In genomic region chr2:61221819-61222218, GRCh38 we compare ENCODE assay signal across 21 cellular contexts. TPM values are rescaled to one million over a fixed set of nuclear protein-coding genes. Genes with fewer than 3 reads are reported as not detected.
"Had no signal": no experiment of that assay in that cellular context is flagged by ENCODE, and none has a peak within 500 bp of the region (broad histone marks: within the 10 kb centered on the region; RNA-seq: fewer than 3 reads in every experiment).

No MANE protein-coding gene starts in this region.

- DNase-seq: Kasumi-1, MM.1S, NCI-H1092 treated with DMSO at 0.1 percent for 48 hours, NCI-H1436, NCI-H187, NCI-H2081, NCI-H2107, NCI-H2227 treated with DMSO at 0.1 percent for 48 hours, NCI-H524, NCI-H526 treated with DMSO at 0.1 percent for 48 hours, NCI-H748 treated with DMSO at 0.1 percent for 48 hours, Right ventricle myocardium superior, RPMI8226, SIG-M5 had no signal

- H3K27ac Mint-ChIP-seq: IgD-negative memory B cell had no signal

- H3K9ac ChIP-seq: KMS-11 had no signal

- H3K27ac ChIP-seq: KMS-11, SJSA1, SK-N-MC had no signal

- H3K4me1 Mint-ChIP-seq: IgD-negative memory B cell had no signal

- H3K4me3 Mint-ChIP-seq: IgD-negative memory B cell had no signal

- H3K9me3 ChIP-seq: SJSA1 had no signal

- H3K27me3 ChIP-seq: SJSA1 had no signal

- H3K4me3 ChIP-seq: K562, SJSA1, SK-N-MC had no signal

- H3K27me3 Mint-ChIP-seq: IgD-negative memory B cell had no signal

- FAIRE-seq: K562, RCC 7860 had no signal

- H3K4me1 ChIP-seq: SJSA1 had no signal

- H3K4me2 ChIP-seq: KMS-11 had no signal

- H3K9me3 Mint-ChIP-seq: IgD-negative memory B cell had no signal

- ATAC-seq: K562 had no signal

RNA-seq across cellular contexts. Expression of gene C2orf74, which starts 59.8 kb away (rescaled TPM):
- total RNA-seq: HT-29, K562 had no signal
- polyA plus RNA-seq: K562 had no signal
